In genomic region chr10:102633282-102633681, GRCh38 we compare ENCODE assay signal across 8 cellular contexts. TPM values are rescaled to one million over a fixed set of nuclear protein-coding genes. Genes with fewer than 3 reads are reported as not detected.
DNase-seq lines count a peak whose midpoint lies in the region; ATAC-seq and TF ChIP-seq lines count a peak whose summit lies in the region.

No MANE protein-coding gene starts in this region.

- POLR2A ChIA-PET in CD8-positive, alpha-beta memory T cell (lab: Charles Lee), result interaction anchor here (1.3 kb wide), 1 partner anchor 9 kb away, joined by 4 read pairs; no protein-coding TSS in a partner anchor
- POLR2A ChIA-PET in T-cell (lab: Charles Lee), result no interaction called here

- H3K27ac ChIP-seq in CD8-positive, alpha-beta memory T cell (ENCODE audit: low read depth, low read length), result no peak overlapping the region
- peak overlapping the region; percentile 98 for H3K27ac ChIP-seq in parathyroid adenoma

- CTCF ChIA-PET in CD8-positive, alpha-beta memory T cell (lab: Charles Lee), result interaction anchor here (0.9 kb wide), 1 partner anchor 12 kb away, joined by 3 read pairs; the partner anchor contains the start of gene TRIM8
- CTCF ChIA-PET in T-cell (lab: Charles Lee), result no interaction called here

- no peak overlapping the region for H3K4me2 ChIP-seq in parathyroid adenoma (ENCODE audit: low read length)

- H2AFZ ChIP-seq in parathyroid adenoma, result peak overlapping the region; percentile 59

- H3K4me3 Mint-ChIP-seq in CD8-positive, alpha-beta memory T cell, result peak overlapping the region in 1 of 7 donors; percentile 10
- H3K4me3 Mint-ChIP-seq in T-cell, result peak overlapping the region in 1 of 3 donors; percentile 51

- H3K9me3 Mint-ChIP-seq in CD8-positive, alpha-beta memory T cell, result no peaks in the 10 kb centered on the region
- no peaks in the 10 kb centered on the region for H3K9me3 Mint-ChIP-seq in T-cell

- no peaks in the 10 kb centered on the region for H3K27me3 Mint-ChIP-seq in CD8-positive, alpha-beta memory T cell
- no peaks in the 10 kb centered on the region for H3K27me3 Mint-ChIP-seq in T-cell

- no peak for TF ChIP-seq CTCF in epithelial cell of esophagus (IDR thresholded peaks at IDR 0.05; ENCODE audit: insufficient read depth, low read depth, low read length, missing control alignments)
- TF ChIP-seq CTCF in parathyroid adenoma (IDR thresholded peaks at IDR 0.05), result no peak

- H3K27ac Mint-ChIP-seq in CD8-positive, alpha-beta memory T cell, result peak overlapping the region; percentile 35 to 95 (median 78)
- H3K27ac Mint-ChIP-seq in T-cell, result peak overlapping the region; percentile 93 to 94

- H3K36me3 Mint-ChIP-seq in CD8-positive, alpha-beta memory T cell, result peaks cover 0 to 22% (median 2%) of the 10 kb centered on the region in 3 donors
- H3K36me3 Mint-ChIP-seq in T-cell, result no peaks in the 10 kb centered on the region

- no peak overlapping the region for H3K4me3 ChIP-seq in CD8-positive, alpha-beta memory T cell (ENCODE audit: low read length)
- H3K4me3 ChIP-seq in epithelial cell of esophagus (ENCODE audit: low read length) (no peak overlapping the region), parathyroid adenoma (ENCODE audit: low read depth, low read length) (no peak overlapping the region)

- no peaks in the 10 kb centered on the region for H3K79me2 ChIP-seq in parathyroid adenoma

- peak; percentile 33 to 63 (median 50) for ATAC-seq in T-cell (replicated peaks in 1 of 4)
- no peak for ATAC-seq in HG03108 (IDR thresholded peaks at IDR 0.05; ENCODE audit: unreplicated experiment)

- H3K9me3 ChIP-seq in CD8-positive, alpha-beta memory T cell (ENCODE audit: low read length), result no peaks in the 10 kb centered on the region
- H3K9me3 ChIP-seq in parathyroid adenoma (ENCODE audit: control insufficient read depth, low read length), result no peaks in the 10 kb centered on the region

- peak overlapping the region; percentile 33 for H3K9ac ChIP-seq in parathyroid adenoma

- peak in 1 of 5 donors; percentile 49 for DNase-seq in CD8-positive, alpha-beta memory T cell
- DNase-seq in T-cell (peak in 2 of 34 experiments; percentile 29 to 35), epithelial cell of esophagus (ENCODE audit: low read depth) (peak; percentile 36), DMS79 treated with DMSO at 0.1 percent for 48 hours (lab: John Stamatoyannopoulos, UW) (no peak), NCI-H2029 treated with DMSO at 0.1 percent for 48 hours (lab: John Stamatoyannopoulos, UW) (no peak)
- no peak for DNase-seq in effector CD4-positive, alpha-beta T cell

- H3K36me3 ChIP-seq in CD8-positive, alpha-beta memory T cell (ENCODE audit: insufficient read depth, low read length), result no peaks in the 10 kb centered on the region
- H3K36me3 ChIP-seq in parathyroid adenoma (ENCODE audit: control insufficient read depth, insufficient read depth, low read length), result no peaks in the 10 kb centered on the region

- H3K4me1 ChIP-seq in CD8-positive, alpha-beta memory T cell (ENCODE audit: insufficient read depth, low read length), result peaks cover 40% of the 10 kb centered on the region
- H3K4me1 ChIP-seq in parathyroid adenoma, result peaks cover 60% of the 10 kb centered on the region

- H3K27me3 ChIP-seq in CD8-positive, alpha-beta memory T cell (ENCODE audit: insufficient read depth, low read length, poor library complexity, severe bottlenecking), result no peaks in the 10 kb centered on the region
- no peaks in the 10 kb centered on the region for H3K27me3 ChIP-seq in parathyroid adenoma (ENCODE audit: control insufficient read depth, insufficient read depth, low read length)

- H3K4me1 Mint-ChIP-seq in CD8-positive, alpha-beta memory T cell, result peaks cover 28 to 44% (median 38%) of the 10 kb centered on the region in 3 donors
- H3K4me1 Mint-ChIP-seq in T-cell, result peaks cover 47 to 53% (median 52%) of the 10 kb centered on the region in 3 donors

RNA-seq across cellular contexts. Expression of gene TRIM8, which starts 11.0 kb away (rescaled TPM):
- total RNA-seq in CD8-positive, alpha-beta memory T cell, result 10 to 100 TPM; 72.0 to 74.5 TPM
- polyA plus RNA-seq in CD8-positive, alpha-beta memory T cell, result 63.9 TPM
- total RNA-seq in T-cell, result 10 to 100 TPM; 54.2 to 74.7 (median 67.9) TPM
